Comparison of ENCODE assay signal across 8 cellular contexts in genomic region chr5:173925449-173926071, GRCh38. TPM values are rescaled to one million over a fixed set of nuclear protein-coding genes. Genes with fewer than 3 reads are reported as not detected.
A peak's percentile ranks its signal among the peaks of the same experiment; 100 is the strongest.
DNase-seq lines count a peak whose midpoint lies in the region; ATAC-seq and TF ChIP-seq lines count a peak whose summit lies in the region.

No MANE protein-coding gene starts in this region.

- H3K9me3 ChIP-seq in mammary epithelial cell (replicated peaks; ENCODE audit: insufficient read depth, low read length) (no peaks in the 10 kb centered on the region), thoracic aorta (no peaks in the 10 kb centered on the region)

- WGBS in mammary epithelial cell (ENCODE audit: low coverage, missing lambda C conversion rate) = 58% methylated on average over 3 of the region's 3 CpGs

- BruUV-seq in mammary epithelial cell (replicated peaks; lab: Mats Ljungman, UMichigan) = no TSS peak

- peaks cover 25% of the 10 kb centered on the region for H3K79me2 ChIP-seq in mammary epithelial cell (ENCODE audit: insufficient read depth, low read length)

- no peak overlapping the region for H3K4me2 ChIP-seq in mammary epithelial cell (ENCODE audit: insufficient read depth, low read depth, low read length)

- TF ChIP-seq CTCF in AG09309 (IDR thresholded peaks at IDR 0.05; ENCODE audit: control insufficient read depth, insufficient read depth, low read depth, low read length, missing control alignments) (peak; percentile 61), GM13976 (IDR thresholded peaks at IDR 0.05; ENCODE audit: borderline replicate concordance, control extremely low read depth, extremely low read depth, insufficient read depth, missing control alignments) (peak; percentile 38), mammary epithelial cell (conservative IDR thresholded peaks at IDR 0.05 in 1 of 2, IDR thresholded peaks at IDR 0.05 in 1 of 2; ENCODE audit: extremely low read depth in 1 of 2, insufficient read depth in 1 of 2, low read depth in 1 of 2, low read length in 2 of 2) (peak; percentile 68 to 76), thoracic aorta (IDR thresholded peaks at IDR 0.05) (peak; percentile 10)

- CTCF ChIA-PET in mammary epithelial cell (lab: Charles Lee; ENCODE audit: low non-redundant PET) = interaction anchor here (0.6 to 1.0 kb wide), 5 partner anchors 167 to 310 kb away, joined by 3 to 6 read pairs (median 3); no protein-coding TSS in a partner anchor

- no peak for ATAC-seq in thoracic aorta (ENCODE audit: insufficient number of reproducible peaks, low FRiP score, low read depth)
- no peak for ATAC-seq in HG02970 (IDR thresholded peaks at IDR 0.05; ENCODE audit: low FRiP score, unreplicated experiment)

- intact Hi-C loops in mammary epithelial cell (cut with micrococcal nuclease) = no loop called here

- peaks cover under 1% of the 10 kb centered on the region for H3K4me1 ChIP-seq in mammary epithelial cell (ENCODE audit: insufficient read depth, low read length)
- peaks cover 64 to 72% of the 10 kb centered on the region in 2 donors for H3K4me1 ChIP-seq in thoracic aorta (ENCODE audit: control insufficient read depth in 1 of 2, low read depth in 2 of 2)

- no peak overlapping the region for H3K27ac ChIP-seq in mammary epithelial cell (ENCODE audit: insufficient read depth, low read depth, low read length)
- H3K27ac ChIP-seq in thoracic aorta = peak overlapping the region; percentile 70 to 85

- H3K36me3 ChIP-seq in mammary epithelial cell (ENCODE audit: insufficient read depth, low read length) (no peaks in the 10 kb centered on the region), thoracic aorta (no peaks in the 10 kb centered on the region)

- H3K27me3 ChIP-seq in mammary epithelial cell (ENCODE audit: insufficient read depth, low read length) = no peaks in the 10 kb centered on the region
- no peaks in the 10 kb centered on the region for H3K27me3 ChIP-seq in thoracic aorta (replicated peaks; ENCODE audit: insufficient read depth)

- H2AFZ ChIP-seq in mammary epithelial cell (ENCODE audit: low read depth, low read length) = no peak overlapping the region

- no peak for DNase-seq in AG09309 (ENCODE audit: low read depth)
- DNase-seq in GM13976 (ENCODE audit: low spot score) = peak; percentile 32
- DNase-seq in T-helper 1 cell = peak in 3 of 5 donors; percentile 8 to 37 (median 29)
- DNase-seq in mammary epithelial cell = no peak
- DNase-seq in left kidney (ENCODE audit: low read depth, low spot score) = peak; percentile 75
- DNase-seq in thoracic aorta (ENCODE audit: low spot score) = no peak
- no peak for DNase-seq in NCI-H2081 (lab: John Stamatoyannopoulos, UW)

- in situ Hi-C loops in GM13976 (cut with MboI; ENCODE audit: low sequenced_read_pairs, unreplicated experiment) (no loop called here), mammary epithelial cell (cut with MboI; ENCODE audit: low sequenced_read_pairs in 2 of 2) (no loop called here)

- no peaks in the 10 kb centered on the region for H4K20me1 ChIP-seq in mammary epithelial cell (ENCODE audit: insufficient read depth, low read length)

- no peak overlapping the region for H3K9ac ChIP-seq in mammary epithelial cell (ENCODE audit: insufficient read depth, low read length)

- dilution Hi-C loops in mammary epithelial cell (cut with HindIII; ENCODE audit: low sequenced_read_pairs) = no loop called here

- H3K4me3 ChIP-seq in AG09309 (ENCODE audit: control insufficient read depth, low read depth, low read length) (no peak overlapping the region), mammary epithelial cell (replicated peaks in 1 of 3; ENCODE audit: insufficient read depth in 1 of 3, low read depth in 2 of 3, low read length in 3 of 3) (no peak overlapping the region), thoracic aorta (no peak overlapping the region)

RNA-seq across cellular contexts. Expression of gene CPEB4, which starts 37.4 kb away (rescaled TPM):
- 10 to 100 TPM; 29.1 to 44.5 TPM for total RNA-seq in mammary epithelial cell
- polyA plus RNA-seq in mammary epithelial cell = 12.0 TPM
- 9.6 TPM for polyA minus RNA-seq in mammary epithelial cell
- 10 to 100 TPM; 54.7 to 65.6 TPM for total RNA-seq in thoracic aorta

Comparison
In these comparisons a context has a peak if more than half of its experiments do, and no peak if none do; other contexts are left out.
1. DNase-seq: peak in GM13976 (single experiment), T-helper 1 cell (3 of 5) and left kidney (single experiment); none in AG09309 (single experiment), mammary epithelial cell (single experiment), thoracic aorta (single experiment) and NCI-H2081 (0 of 2).
2. CTCF ChIP-seq: peak in every context shown above with its lines; median percentile 72 in mammary epithelial cell; 61 in AG09309; 38 in GM13976; 10 in thoracic aorta.